8 cellular contexts compared by ENCODE assay signal in genomic region chr5:177336112-177336511, GRCh38. TPM values are rescaled to one million over a fixed set of nuclear protein-coding genes. Genes with fewer than 3 reads are reported as not detected.
DNase-seq lines count a peak whose midpoint lies in the region; ATAC-seq and TF ChIP-seq lines count a peak whose summit lies in the region.

No MANE protein-coding gene starts in this region.

- no peaks in the 10 kb centered on the region for H3K9me3 Mint-ChIP-seq in Calu3 (ENCODE audit: low read depth, unreplicated experiment)
- H3K9me3 Mint-ChIP-seq in activated CD8-positive, alpha-beta T cell treated with anti-CD3 and anti-CD28 coated beads for 36 hours = no peaks in the 10 kb centered on the region

- no peak overlapping the region for H2BK120ac ChIP-seq in mesenchymal stem cell (ENCODE audit: low read depth, low read length)

- H2BK15ac ChIP-seq in mesenchymal stem cell (ENCODE audit: low read depth, poor library complexity, severe bottlenecking) = no peak overlapping the region

- H3K9ac ChIP-seq in mesenchymal stem cell (ENCODE audit: low read length) = no peak overlapping the region

- H3K4me1 Mint-ChIP-seq in Calu3 (ENCODE audit: low read depth, unreplicated experiment) = peaks cover 31% of the 10 kb centered on the region
- H3K4me1 Mint-ChIP-seq in activated CD8-positive, alpha-beta T cell treated with anti-CD3 and anti-CD28 coated beads for 36 hours (ENCODE audit: low read depth) = peaks cover 12% of the 10 kb centered on the region

- H3K4me3 Mint-ChIP-seq in Calu3 (ENCODE audit: low read depth, unreplicated experiment) = no peak overlapping the region
- no peak overlapping the region for H3K4me3 Mint-ChIP-seq in activated CD8-positive, alpha-beta T cell treated with anti-CD3 and anti-CD28 coated beads for 36 hours

- no peaks in the 10 kb centered on the region for H3K9me3 ChIP-seq in mesenchymal stem cell (ENCODE audit: control insufficient read depth, low read length)
- no peaks in the 10 kb centered on the region for H3K9me3 ChIP-seq in gastrocnemius medialis

- peaks cover 73 to 83% of the 10 kb centered on the region in 2 experiments for H3K36me3 ChIP-seq in mesenchymal stem cell (ENCODE audit: control insufficient read depth in 1 of 2, insufficient read depth in 2 of 2, low read depth in 1 of 2, low read length in 2 of 2)
- peaks cover 0 to 65% of the 10 kb centered on the region in 2 donors for H3K36me3 ChIP-seq in gastrocnemius medialis

- H3K4me1 ChIP-seq in mesenchymal stem cell (ENCODE audit: control insufficient read depth, insufficient read depth, low read depth, low read length) (peaks cover 2% of the 10 kb centered on the region), gastrocnemius medialis (no peaks in the 10 kb centered on the region)

- no peak overlapping the region for H2BK12ac ChIP-seq in mesenchymal stem cell (ENCODE audit: low read length in 2 of 2)

- no peak for TF ChIP-seq POLR2A in gastrocnemius medialis (IDR thresholded peaks at IDR 0.05)

- intact Hi-C loops in Calu3 (cut with micrococcal nuclease; ENCODE audit: unreplicated experiment) (no loop called here), gastrocnemius medialis (cut with DNase I; ENCODE audit: low total_unique reads) (no loop called here)
- intact Hi-C loops in activated CD8-positive, alpha-beta T cell treated with anti-CD3 and anti-CD28 coated beads for 36 hours (cut with micrococcal nuclease) = no loop called here

- H3K27ac ChIP-seq in mesenchymal stem cell (ENCODE audit: low read length, poor library complexity, severe bottlenecking) (no peak overlapping the region), gastrocnemius medialis (no peak overlapping the region)

- no peak overlapping the region for H3K14ac ChIP-seq in mesenchymal stem cell (ENCODE audit: low read length in 2 of 2)

- no peak overlapping the region for H4K91ac ChIP-seq in mesenchymal stem cell (ENCODE audit: low read length)

- H2AK5ac ChIP-seq in mesenchymal stem cell (ENCODE audit: low read length, severe bottlenecking) = no peak overlapping the region

- H3K4ac ChIP-seq in mesenchymal stem cell (ENCODE audit: low read depth in 1 of 2, low read length in 2 of 2) = no peak overlapping the region

- no peak overlapping the region for H4K8ac ChIP-seq in mesenchymal stem cell (ENCODE audit: low read length)

- H3K23ac ChIP-seq in mesenchymal stem cell (ENCODE audit: low read length in 2 of 2) = no peak overlapping the region

- H3K4me2 ChIP-seq in mesenchymal stem cell (ENCODE audit: low read length, poor library complexity, severe bottlenecking) = no peak overlapping the region

- no peak overlapping the region for H2BK5ac ChIP-seq in mesenchymal stem cell (ENCODE audit: low read depth, low read length, poor library complexity, severe bottlenecking)

- H3K27me3 Mint-ChIP-seq in Calu3 (ENCODE audit: unreplicated experiment) = no peaks in the 10 kb centered on the region
- no peaks in the 10 kb centered on the region for H3K27me3 Mint-ChIP-seq in activated CD8-positive, alpha-beta T cell treated with anti-CD3 and anti-CD28 coated beads for 36 hours

- no TSS peak for BruUV-seq in Calu3 (replicated peaks; lab: Mats Ljungman, UMichigan)

- in situ Hi-C loops in gastrocnemius medialis (cut with MboI; ENCODE audit: low sequenced_read_pairs in 4 of 4) = no loop called here

- DNase-seq in Calu3 = peak; percentile 63
- peak; percentile 52 for DNase-seq in HuH-7 (ENCODE audit: low spot score)
- DNase-seq in activated CD8-positive, alpha-beta T cell treated with anti-CD3 and anti-CD28 coated beads for 36 hours = peak; percentile 62
- peak; percentile 13 for DNase-seq in mesenchymal stem cell
- no peak for DNase-seq in gastrocnemius medialis
- DNase-seq in cerebellar nuclear complex (lab: John Stamatoyannopoulos, UW) = no peak
- no peak for DNase-seq in midbrain (lab: John Stamatoyannopoulos, UW)
- DNase-seq in iPS-NIHi7 (ENCODE audit: extremely low spot score) = no peak

- H2AFZ ChIP-seq in mesenchymal stem cell (ENCODE audit: low read depth, low read length) = no peak overlapping the region

- no peak overlapping the region for H3K4me3 ChIP-seq in mesenchymal stem cell (ENCODE audit: insufficient read depth in 1 of 2, low read depth in 1 of 2, low read length in 2 of 2)
- no peak overlapping the region for H3K4me3 ChIP-seq in gastrocnemius medialis

- ATAC-seq in activated CD8-positive, alpha-beta T cell treated with anti-CD3 and anti-CD28 coated beads for 36 hours = peak; percentile 92
- ATAC-seq in gastrocnemius medialis = no peak

- H3K27me3 ChIP-seq in mesenchymal stem cell (ENCODE audit: control insufficient read depth in 1 of 2, insufficient read depth in 1 of 2, low read length in 2 of 2) (no peaks in the 10 kb centered on the region), gastrocnemius medialis (no peaks in the 10 kb centered on the region)

- POLR2A ChIA-PET in activated CD8-positive, alpha-beta T cell treated with anti-CD3 and anti-CD28 coated beads for 36 hours (lab: Charles Lee) = interaction anchor here (0.5 to 1.5 kb wide), 4 partner anchors 16 to 83 kb away, joined by 3 to 4 read pairs (median 3); partner anchors contain the start of gene MXD3

- H3K18ac ChIP-seq in mesenchymal stem cell (ENCODE audit: low read depth in 1 of 2, low read length in 2 of 2) = no peak overlapping the region

- peaks cover 77% of the 10 kb centered on the region for H3K36me3 Mint-ChIP-seq in Calu3 (ENCODE audit: insufficient read depth, unreplicated experiment)
- H3K36me3 Mint-ChIP-seq in activated CD8-positive, alpha-beta T cell treated with anti-CD3 and anti-CD28 coated beads for 36 hours (ENCODE audit: low read depth) = peaks cover 36% of the 10 kb centered on the region

- 84% methylated on average over 12 of the region's 12 CpGs for WGBS in mesenchymal stem cell

- H3K79me1 ChIP-seq in mesenchymal stem cell (replicated peaks; ENCODE audit: low read length, poor library complexity, severe bottlenecking) = peaks cover 64% of the 10 kb centered on the region

- TF ChIP-seq CTCF in Calu3 (IDR thresholded peaks at IDR 0.05; ENCODE audit: unreplicated experiment) = peak; percentile 61
- TF ChIP-seq CTCF in activated CD8-positive, alpha-beta T cell treated with anti-CD3 and anti-CD28 coated beads for 36 hours (IDR thresholded peaks at IDR 0.05) = peak; percentile 64
- TF ChIP-seq CTCF in gastrocnemius medialis (IDR thresholded peaks at IDR 0.05 in 4 of 5, conservative IDR thresholded peaks at IDR 0.05 in 1 of 5) = no peak

- peak overlapping the region; percentile 19 for H3K27ac Mint-ChIP-seq in Calu3 (ENCODE audit: unreplicated experiment)
- H3K27ac Mint-ChIP-seq in activated CD8-positive, alpha-beta T cell treated with anti-CD3 and anti-CD28 coated beads for 36 hours = peak overlapping the region; percentile 24

- CTCF ChIA-PET in Calu3 (lab: Charles Lee) = interaction anchor here (0.5 to 0.8 kb wide), 2 partner anchors 10 to 53 kb away, joined by 3 to 16 read pairs; no protein-coding TSS in a partner anchor
- CTCF ChIA-PET in activated CD8-positive, alpha-beta T cell treated with anti-CD3 and anti-CD28 coated beads for 36 hours (lab: Charles Lee) = interaction anchor here (0.9 to 7.1 kb wide), 10 partner anchors 10 to 119 kb away, joined by 3 to 41 read pairs (median 4); partner anchors contain the start of genes MXD3 and RGS14

RNA-seq across cellular contexts. Expression of gene LMAN2, which starts 15.4 kb away (rescaled TPM):
- total RNA-seq in Calu3 (2022) (278 and 305 TPM in 2 replicates), gastrocnemius medialis (100 to 1,000 TPM in 1 of 4 donors, 10 to 100 TPM in 3; 70.2 to 109 (median 86.6) TPM)
- total RNA-seq in activated CD8-positive, alpha-beta T cell treated with anti-CD3 and anti-CD28 coated beads for 36 hours = 10 to 100 TPM; 79.9 to 87.5 TPM
- 296 TPM for polyA plus RNA-seq in mesenchymal stem cell (2013, experiment 1 of 2)
- polyA plus RNA-seq in mesenchymal stem cell (2013, experiment 2 of 2) = 279 TPM

RNA-seq across cellular contexts. Expression of gene RGS14, which starts 21.6 kb away (rescaled TPM):
- total RNA-seq in Calu3 (2022) (12.9 and 13.0 TPM in 2 replicates), gastrocnemius medialis (10 to 100 TPM in 1 of 4 donors, 1 to 10 TPM in 3; 1.6 to 25.9 (median 5.0) TPM)
- 10 to 100 TPM; 50.4 to 52.5 TPM for total RNA-seq in activated CD8-positive, alpha-beta T cell treated with anti-CD3 and anti-CD28 coated beads for 36 hours
- polyA plus RNA-seq in mesenchymal stem cell (2013, experiment 1 of 2) = 16.7 TPM
- polyA plus RNA-seq in mesenchymal stem cell (2013, experiment 2 of 2) = 15.9 TPM

RNA-seq across cellular contexts. Expression of gene MXD3, which starts 24.4 kb away (rescaled TPM):
- total RNA-seq in Calu3 (2022) = 24.3 and 36.3 TPM in 2 replicates
- total RNA-seq in activated CD8-positive, alpha-beta T cell treated with anti-CD3 and anti-CD28 coated beads for 36 hours = 10 to 100 TPM; 19.3 to 25.1 TPM
- 2.2 TPM for polyA plus RNA-seq in mesenchymal stem cell (2013, experiment 1 of 2)
- 2.8 TPM for polyA plus RNA-seq in mesenchymal stem cell (2013, experiment 2 of 2)
- total RNA-seq in gastrocnemius medialis = 1 to 10 TPM in 3 of 4 donors, under 1 TPM in 1; 0.90 to 7.8 (median 3.5) TPM

RNA-seq across cellular contexts. Expression of gene PRELID1, which starts 32.5 kb away (rescaled TPM):
- 215 and 217 TPM in 2 replicates for total RNA-seq in Calu3 (2022)
- total RNA-seq in activated CD8-positive, alpha-beta T cell treated with anti-CD3 and anti-CD28 coated beads for 36 hours = 100 to 1,000 TPM; 222 to 233 TPM
- 170 TPM for polyA plus RNA-seq in mesenchymal stem cell (2013, experiment 1 of 2)
- 176 TPM for polyA plus RNA-seq in mesenchymal stem cell (2013, experiment 2 of 2)
- 10 to 100 TPM; 13.4 to 45.8 (median 28.2) TPM for total RNA-seq in gastrocnemius medialis

RNA-seq across cellular contexts. Expression of gene RAB24, which starts 32.6 kb away (rescaled TPM):
- total RNA-seq in Calu3 (2022) (34.0 and 41.1 TPM in 2 replicates), gastrocnemius medialis (10 to 100 TPM; 11.4 to 22.8 (median 14.5) TPM)
- 10 to 100 TPM; 26.6 TPM for total RNA-seq in activated CD8-positive, alpha-beta T cell treated with anti-CD3 and anti-CD28 coated beads for 36 hours
- polyA plus RNA-seq in mesenchymal stem cell (2013, experiment 1 of 2) = 30.2 TPM
- polyA plus RNA-seq in mesenchymal stem cell (2013, experiment 2 of 2) = 30.8 TPM

Comparison
In these comparisons a context has a peak if more than half of its experiments do, and no peak if none do; other contexts are left out.
1. DNase-seq: peak in Calu3 (single experiment), HuH-7 (single experiment), activated CD8-positive, alpha-beta T cell treated with anti-CD3 and anti-CD28 coated beads for 36 hours (single experiment) and mesenchymal stem cell (single experiment); none in gastrocnemius medialis (0 of 2), cerebellar nuclear complex (0 of 2), midbrain (single experiment) and iPS-NIHi7 (single experiment).
2. CTCF ChIP-seq: peak in Calu3 (single experiment) and activated CD8-positive, alpha-beta T cell treated with anti-CD3 and anti-CD28 coated beads for 36 hours (single experiment); none in gastrocnemius medialis (0 of 5).